ENCODE assay signal across 21 cellular contexts in the genomic region with DNA sequence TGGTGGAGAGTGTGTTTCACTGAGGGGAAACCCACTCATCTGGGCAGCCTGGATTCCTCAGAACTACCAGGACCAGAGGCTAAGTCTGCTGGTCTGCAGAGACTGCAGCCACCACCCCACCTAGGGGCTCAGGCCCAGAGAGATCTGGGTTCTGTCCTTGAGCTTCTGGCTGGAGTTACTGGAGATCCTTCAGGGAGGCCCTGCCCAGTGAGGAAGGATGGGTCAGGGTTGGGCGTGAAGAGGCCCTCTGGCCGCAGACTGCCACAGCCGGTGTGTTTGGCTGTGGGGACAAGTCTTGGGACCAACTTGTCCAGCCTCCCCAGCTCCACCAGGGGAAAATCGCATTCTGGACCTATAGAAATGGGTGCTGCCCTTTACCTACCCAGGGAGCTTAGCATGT.
"Had no signal": no experiment of that assay in that cellular context is flagged by ENCODE, and none has a peak within 500 bp of the region (broad histone marks: within the 10 kb centered on the region; RNA-seq: fewer than 3 reads in every experiment).

No MANE protein-coding gene starts in this region.

- H3K27ac ChIP-seq: hepatocyte, left lung, left ventricle myocardium inferior, lower lobe of right lung had no signal

- H3K36me3 ChIP-seq: left lung, left ventricle myocardium inferior, lower lobe of right lung had no signal

- H3K4me3 ChIP-seq: hepatocyte, left lung, left ventricle myocardium inferior, lower lobe of right lung, lung, mucosa of descending colon had no signal

- H3K9me3 ChIP-seq: lower lobe of right lung, mucosa of descending colon had no signal

- H3K27me3 ChIP-seq: hepatocyte, left lung had no signal

- H3K4me1 ChIP-seq: left lung, left ventricle myocardium inferior, lower lobe of right lung had no signal

- DNase-seq: hippocampal formation; hypothalamus; immature natural killer cell; islet precursor cell; kidney; kidney glomerular epithelial cell; left cardiac atrium; left colon; left ventricle myocardium inferior; left ventricle myocardium superior; lower lobe of right lung; mammary epithelial cell; mesenchymal stem cell; mesendoderm; midbrain; mucosa of descending colon; naive B cell; naive thymus-derived CD4-positive, alpha-beta T cell had no signal
